In the genomic region with DNA sequence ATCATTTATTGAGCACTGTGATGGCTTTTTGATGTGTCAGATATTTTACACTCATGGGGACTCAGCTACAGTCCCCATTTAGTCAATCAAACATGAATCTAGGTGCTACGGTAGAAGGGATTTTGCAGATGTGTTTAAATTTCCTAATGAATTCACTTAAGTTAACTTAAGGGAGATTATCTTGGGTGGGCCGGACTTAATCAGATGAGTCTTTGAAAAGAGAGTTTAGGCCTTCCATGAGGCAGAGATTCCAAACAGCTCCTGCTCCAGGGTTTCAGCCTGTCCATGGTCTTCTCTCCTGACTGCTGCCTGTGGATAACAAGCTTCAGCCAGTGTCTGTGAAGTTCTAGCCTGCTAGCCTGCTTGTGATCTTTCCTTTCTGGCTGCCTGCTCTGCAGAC, we compare ENCODE assay signal across 11 cellular contexts.
"Had no signal": no experiment of that assay in that cellular context is flagged by ENCODE, and none has a peak within 500 bp of the region (broad histone marks: within the 10 kb centered on the region; RNA-seq: fewer than 3 reads in every experiment).

No MANE protein-coding gene starts in this region.

- ATAC-seq: GM23338, HCT116 had no signal

- H3K9me3 ChIP-seq: HAP-1 had no signal

- H3K4me3 ChIP-seq: GM23248, GM23338, HAP-1 had no signal

- H3K4me1 ChIP-seq: HAP-1 had no signal

- DNase-seq: GM23248, GOT3, H7, H9, HCEC 1CT, HFFc6 had no signal

- H3K27ac Mint-ChIP-seq: H9, HFFc6 had no signal

- H2AFZ ChIP-seq: GM23248, GM23338 had no signal

- FAIRE-seq: H1, H54 had no signal

- H3K4me2 ChIP-seq: GM23338 had no signal

- H3K9me3 Mint-ChIP-seq: GM23338 had no signal

- H3K4me3 Mint-ChIP-seq: GM23338, H9, HFFc6 had no signal

- H3K36me3 ChIP-seq: HAP-1 had no signal

- H3K27ac ChIP-seq: GM23248 had no signal

- H3K9ac ChIP-seq: GM23248 had no signal
